24 cellular contexts compared by ENCODE assay signal in the genomic region with DNA sequence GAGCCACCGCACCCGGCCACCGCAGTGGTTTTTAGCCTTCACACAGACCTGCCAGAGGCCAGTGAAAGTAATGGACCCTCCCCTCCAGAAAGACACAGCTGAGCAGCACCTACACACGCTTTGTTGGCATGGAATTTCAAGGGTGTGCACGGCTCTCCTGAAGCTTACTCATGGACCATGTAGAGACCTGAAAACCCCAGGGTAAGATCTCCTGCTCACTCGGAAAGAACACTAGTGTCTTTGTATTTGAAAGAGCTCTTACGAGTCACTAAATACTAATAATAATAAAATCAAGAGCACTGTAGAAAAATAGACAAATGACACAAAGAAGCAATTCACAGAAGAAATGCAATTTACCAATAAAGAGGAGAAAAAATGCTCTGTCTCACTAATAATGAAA. TPM values are rescaled to one million over a fixed set of nuclear protein-coding genes. Genes with fewer than 3 reads are reported as not detected.
DNase-seq lines count a peak whose midpoint lies in the region; ATAC-seq lines count a peak whose summit lies in the region.
"Had no signal": no experiment of that assay in that cellular context is flagged by ENCODE, and none has a peak within 500 bp of the region (broad histone marks: within the 10 kb centered on the region; RNA-seq: fewer than 3 reads in every experiment).

No MANE protein-coding gene starts in this region.

- peak overlapping the region; percentile 11 for H3K27ac Mint-ChIP-seq in activated CD4-positive, alpha-beta memory T cell treated with anti-CD3 and anti-CD28 coated beads for 36 hours
- H3K27ac Mint-ChIP-seq in activated CD4-positive, alpha-beta memory T cell treated with anti-CD3 and anti-CD28 coated beads, Interleukin-2, amount 10 ng/mL, durations not matched to agents 7 days and 5 days, result no peak overlapping the region
- peak overlapping the region; percentile 55 for H3K27ac Mint-ChIP-seq in activated T-helper 2 cell treated with anti-CD3 and anti-CD28 coated beads, Interferon-gamma antibody, Interleukin-2, Interleukin-4, amounts not matched to agents 10 μg/mL and 5 μg/mL and 100 μg/mL, durations not matched to agents 14 hours and 24 hours and 36 hours
- H3K27ac Mint-ChIP-seq in immature natural killer cell, result peak overlapping the region in 4 of 6 donors; percentile 90 to 95 (median 94)
- H3K27ac Mint-ChIP-seq in stimulated activated naive CD8-positive, alpha-beta T cell treated with anti-CD3 and anti-CD28 coated beads, Interleukin-15, amount 100 ng/mL, for 72 hours, result peak overlapping the region; percentile 67 to 89
- H3K27ac Mint-ChIP-seq: nephron progenitor cell had no signal

- H3K4me3 Mint-ChIP-seq in activated CD4-positive, alpha-beta memory T cell treated with anti-CD3 and anti-CD28 coated beads for 36 hours, result no peak overlapping the region
- H3K4me3 Mint-ChIP-seq in activated CD4-positive, alpha-beta memory T cell treated with anti-CD3 and anti-CD28 coated beads, Interleukin-2, amount 10 ng/mL, durations not matched to agents 7 days and 5 days, result no peak overlapping the region
- no peak overlapping the region for H3K4me3 Mint-ChIP-seq in activated T-helper 2 cell treated with anti-CD3 and anti-CD28 coated beads, Interferon-gamma antibody, Interleukin-2, Interleukin-4, amounts not matched to agents 10 μg/mL and 5 μg/mL and 100 μg/mL, durations not matched to agents 14 hours and 24 hours and 36 hours (ENCODE audit: low read depth)
- peak overlapping the region in 1 of 5 donors; percentile 49 for H3K4me3 Mint-ChIP-seq in immature natural killer cell
- H3K4me3 Mint-ChIP-seq in stimulated activated naive CD8-positive, alpha-beta T cell treated with anti-CD3 and anti-CD28 coated beads, Interleukin-15, amount 100 ng/mL, for 72 hours, result no peak overlapping the region
- H3K4me3 Mint-ChIP-seq: activated naive CD8-positive, alpha-beta T cell; nephron progenitor cell had no signal

- POLR2A ChIA-PET in activated CD4-positive, alpha-beta memory T cell treated with anti-CD3 and anti-CD28 coated beads for 36 hours (lab: Charles Lee), result no interaction called here
- POLR2A ChIA-PET in activated CD4-positive, alpha-beta memory T cell treated with anti-CD3 and anti-CD28 coated beads, Interleukin-2, amount 10 ng/mL, durations not matched to agents 7 days and 5 days (lab: Charles Lee), result interaction anchor here (0.6 kb wide), 1 partner anchor 1166 kb away, joined by 4 read pairs; no protein-coding TSS in a partner anchor

- no peaks in the 10 kb centered on the region for H3K9me3 Mint-ChIP-seq in activated CD4-positive, alpha-beta memory T cell treated with anti-CD3 and anti-CD28 coated beads for 36 hours
- no peaks in the 10 kb centered on the region for H3K9me3 Mint-ChIP-seq in activated CD4-positive, alpha-beta memory T cell treated with anti-CD3 and anti-CD28 coated beads, Interleukin-2, amount 10 ng/mL, durations not matched to agents 7 days and 5 days
- no peaks in the 10 kb centered on the region for H3K9me3 Mint-ChIP-seq in activated T-helper 2 cell treated with anti-CD3 and anti-CD28 coated beads, Interferon-gamma antibody, Interleukin-2, Interleukin-4, amounts not matched to agents 10 μg/mL and 5 μg/mL and 100 μg/mL, durations not matched to agents 14 hours and 24 hours and 36 hours
- H3K9me3 Mint-ChIP-seq in immature natural killer cell, result no peaks in the 10 kb centered on the region
- H3K9me3 Mint-ChIP-seq in stimulated activated naive CD8-positive, alpha-beta T cell treated with anti-CD3 and anti-CD28 coated beads, Interleukin-15, amount 100 ng/mL, for 72 hours, result no peaks in the 10 kb centered on the region
- H3K9me3 Mint-ChIP-seq: nephron progenitor cell had no signal

- H3K27me3 Mint-ChIP-seq in activated CD4-positive, alpha-beta memory T cell treated with anti-CD3 and anti-CD28 coated beads for 36 hours, result no peaks in the 10 kb centered on the region
- no peaks in the 10 kb centered on the region for H3K27me3 Mint-ChIP-seq in activated CD4-positive, alpha-beta memory T cell treated with anti-CD3 and anti-CD28 coated beads, Interleukin-2, amount 10 ng/mL, durations not matched to agents 7 days and 5 days
- H3K27me3 Mint-ChIP-seq in activated T-helper 2 cell treated with anti-CD3 and anti-CD28 coated beads, Interferon-gamma antibody, Interleukin-2, Interleukin-4, amounts not matched to agents 10 μg/mL and 5 μg/mL and 100 μg/mL, durations not matched to agents 14 hours and 24 hours and 36 hours (ENCODE audit: low read depth), result no peaks in the 10 kb centered on the region
- H3K27me3 Mint-ChIP-seq in immature natural killer cell (ENCODE audit: low read depth in 3 of 3), result peaks cover 3 to 15% (median 4%) of the 10 kb centered on the region in 3 donors
- H3K27me3 Mint-ChIP-seq in stimulated activated naive CD8-positive, alpha-beta T cell treated with anti-CD3 and anti-CD28 coated beads, Interleukin-15, amount 100 ng/mL, for 72 hours, result peaks cover 12% of the 10 kb centered on the region
- H3K27me3 Mint-ChIP-seq: activated naive CD8-positive, alpha-beta T cell had no signal

- no peaks in the 10 kb centered on the region for H3K36me3 Mint-ChIP-seq in activated CD4-positive, alpha-beta memory T cell treated with anti-CD3 and anti-CD28 coated beads for 36 hours
- no peaks in the 10 kb centered on the region for H3K36me3 Mint-ChIP-seq in activated CD4-positive, alpha-beta memory T cell treated with anti-CD3 and anti-CD28 coated beads, Interleukin-2, amount 10 ng/mL, durations not matched to agents 7 days and 5 days (ENCODE audit: low read depth)
- no peaks in the 10 kb centered on the region for H3K36me3 Mint-ChIP-seq in activated T-helper 2 cell treated with anti-CD3 and anti-CD28 coated beads, Interferon-gamma antibody, Interleukin-2, Interleukin-4, amounts not matched to agents 10 μg/mL and 5 μg/mL and 100 μg/mL, durations not matched to agents 14 hours and 24 hours and 36 hours (ENCODE audit: low read depth)
- no peaks in the 10 kb centered on the region for H3K36me3 Mint-ChIP-seq in immature natural killer cell
- H3K36me3 Mint-ChIP-seq: activated naive CD8-positive, alpha-beta T cell had no signal

- no peak for DNase-seq in activated CD4-positive, alpha-beta memory T cell treated with anti-CD3 and anti-CD28 coated beads for 36 hours
- DNase-seq in activated CD4-positive, alpha-beta memory T cell treated with anti-CD3 and anti-CD28 coated beads, Interleukin-2, amount 10 ng/mL, durations not matched to agents 7 days and 5 days, result no peak
- DNase-seq in activated T-helper 2 cell treated with anti-CD3 and anti-CD28 coated beads, Interferon-gamma antibody, Interleukin-2, Interleukin-4, amounts not matched to agents 10 μg/mL and 5 μg/mL and 100 μg/mL, durations not matched to agents 14 hours and 24 hours and 36 hours (ENCODE audit: low spot score), result no peak
- DNase-seq in immature natural killer cell (no peak), midbrain (lab: John Stamatoyannopoulos, UW) (no peak), HuH-7 (ENCODE audit: low spot score) (no peak), Ammon's horn (ENCODE audit: low spot score) (no peak)
- no peak for DNase-seq in stimulated activated naive CD8-positive, alpha-beta T cell treated with anti-CD3 and anti-CD28 coated beads, Interleukin-15, amount 100 ng/mL, for 72 hours
- DNase-seq: 8988T; activated CD4-positive, alpha-beta T cell treated with anti-CD3 and anti-CD28 coated beads for 48 hours; caudate nucleus; DMS153; H7; islet precursor cell; mucosa of descending colon; NCI-H1092; NCI-H187; NCI-H2171 treated with DMSO at 0.1 percent for 48 hours; NCI-H524 treated with DMSO at 0.1 percent for 48 hours; nephron progenitor cell; pancreas; Right ventricle myocardium superior; uterus had no signal

- CTCF ChIA-PET in activated CD4-positive, alpha-beta memory T cell treated with anti-CD3 and anti-CD28 coated beads for 36 hours (lab: Charles Lee), result interaction anchor here (2.7 to 2.8 kb wide), 2 partner anchors 21 to 34 kb away, joined by 19 to 25 read pairs; partner anchors contain the start of gene SLC43A2
- CTCF ChIA-PET in activated CD4-positive, alpha-beta memory T cell treated with anti-CD3 and anti-CD28 coated beads, Interleukin-2, amount 10 ng/mL, durations not matched to agents 7 days and 5 days (lab: Charles Lee), result interaction anchor here (1.5 kb wide), 1 partner anchor 19 kb away, joined by 5 read pairs; no protein-coding TSS in a partner anchor

- intact Hi-C loops in activated CD4-positive, alpha-beta memory T cell treated with anti-CD3 and anti-CD28 coated beads for 36 hours (cut with micrococcal nuclease), result no loop called here
- intact Hi-C loops in activated T-helper 2 cell treated with anti-CD3 and anti-CD28 coated beads, Interferon-gamma antibody, Interleukin-2, Interleukin-4, amounts not matched to agents 10 μg/mL and 5 μg/mL and 100 μg/mL, durations not matched to agents 14 hours and 24 hours and 36 hours (cut with micrococcal nuclease), result no loop called here

- H3K4me1 Mint-ChIP-seq in activated CD4-positive, alpha-beta memory T cell treated with anti-CD3 and anti-CD28 coated beads for 36 hours (ENCODE audit: low read depth), result peaks cover 28% of the 10 kb centered on the region
- H3K4me1 Mint-ChIP-seq in activated CD4-positive, alpha-beta memory T cell treated with anti-CD3 and anti-CD28 coated beads, Interleukin-2, amount 10 ng/mL, durations not matched to agents 7 days and 5 days, result peaks cover 11% of the 10 kb centered on the region
- peaks cover 30% of the 10 kb centered on the region for H3K4me1 Mint-ChIP-seq in activated T-helper 2 cell treated with anti-CD3 and anti-CD28 coated beads, Interferon-gamma antibody, Interleukin-2, Interleukin-4, amounts not matched to agents 10 μg/mL and 5 μg/mL and 100 μg/mL, durations not matched to agents 14 hours and 24 hours and 36 hours (ENCODE audit: low read depth)
- peaks cover 20 to 22% of the 10 kb centered on the region in 2 donors for H3K4me1 Mint-ChIP-seq in immature natural killer cell
- peaks cover 46% of the 10 kb centered on the region for H3K4me1 Mint-ChIP-seq in stimulated activated naive CD8-positive, alpha-beta T cell treated with anti-CD3 and anti-CD28 coated beads, Interleukin-15, amount 100 ng/mL, for 72 hours

- no peak for ATAC-seq in stimulated activated naive CD8-positive, alpha-beta T cell treated with anti-CD3 and anti-CD28 coated beads, Interleukin-15, amount 100 ng/mL, for 72 hours
- ATAC-seq: mucosa of descending colon, pancreas had no signal

RNA-seq across cellular contexts. Expression of gene SLC43A2, which starts 20.0 kb away (rescaled TPM):
- total RNA-seq in activated CD4-positive, alpha-beta memory T cell treated with anti-CD3 and anti-CD28 coated beads for 36 hours, result 1 to 10 TPM; 2.0 to 2.2 TPM
- under 1 TPM; 0.73 to 0.85 TPM for total RNA-seq in activated CD4-positive, alpha-beta memory T cell treated with anti-CD3 and anti-CD28 coated beads, Interleukin-2, amount 10 ng/mL, durations not matched to agents 7 days and 5 days
- total RNA-seq in activated T-helper 2 cell treated with anti-CD3 and anti-CD28 coated beads, Interferon-gamma antibody, Interleukin-2, Interleukin-4, amounts not matched to agents 10 μg/mL and 5 μg/mL and 100 μg/mL, durations not matched to agents 14 hours and 24 hours and 36 hours, result 2.3 and 2.4 TPM in 2 replicates
- polyA plus RNA-seq in immature natural killer cell, result 1 to 10 TPM; 3.6 to 8.3 (median 4.5) TPM

RNA-seq across cellular contexts. Expression of gene SCARF1, which starts 36.9 kb away (rescaled TPM):
- total RNA-seq in activated CD4-positive, alpha-beta memory T cell treated with anti-CD3 and anti-CD28 coated beads for 36 hours, result 1 to 10 TPM; 2.7 to 3.2 TPM
- total RNA-seq in activated CD4-positive, alpha-beta memory T cell treated with anti-CD3 and anti-CD28 coated beads, Interleukin-2, amount 10 ng/mL, durations not matched to agents 7 days and 5 days, result 1 to 10 TPM; 2.8 to 3.2 TPM
- 3.3 and 3.4 TPM in 2 replicates for total RNA-seq in activated T-helper 2 cell treated with anti-CD3 and anti-CD28 coated beads, Interferon-gamma antibody, Interleukin-2, Interleukin-4, amounts not matched to agents 10 μg/mL and 5 μg/mL and 100 μg/mL, durations not matched to agents 14 hours and 24 hours and 36 hours
- under 1 TPM; 0.12 to 0.95 (median 0.64) TPM for polyA plus RNA-seq in immature natural killer cell

RNA-seq across cellular contexts. Expression of gene RILP, which starts 41.0 kb away (rescaled TPM):
- 1 to 10 TPM; 5.8 to 6.2 TPM for total RNA-seq in activated CD4-positive, alpha-beta memory T cell treated with anti-CD3 and anti-CD28 coated beads for 36 hours
- 1 to 10 TPM; 7.5 to 8.7 TPM for total RNA-seq in activated CD4-positive, alpha-beta memory T cell treated with anti-CD3 and anti-CD28 coated beads, Interleukin-2, amount 10 ng/mL, durations not matched to agents 7 days and 5 days
- total RNA-seq in activated T-helper 2 cell treated with anti-CD3 and anti-CD28 coated beads, Interferon-gamma antibody, Interleukin-2, Interleukin-4, amounts not matched to agents 10 μg/mL and 5 μg/mL and 100 μg/mL, durations not matched to agents 14 hours and 24 hours and 36 hours, result 8.2 and 8.9 TPM in 2 replicates
- 10 to 100 TPM in 1 of 3 donors, 1 to 10 TPM in 2; 5.0 to 12.7 (median 9.2) TPM for polyA plus RNA-seq in immature natural killer cell

RNA-seq across cellular contexts. Expression of gene PITPNA, which starts 46.1 kb away (rescaled TPM):
- total RNA-seq in activated CD4-positive, alpha-beta memory T cell treated with anti-CD3 and anti-CD28 coated beads for 36 hours, result 10 to 100 TPM; 42.6 to 43.3 TPM
- total RNA-seq in activated CD4-positive, alpha-beta memory T cell treated with anti-CD3 and anti-CD28 coated beads, Interleukin-2, amount 10 ng/mL, durations not matched to agents 7 days and 5 days, result 10 to 100 TPM; 46.4 to 47.8 TPM
- 70.8 and 71.6 TPM in 2 replicates for total RNA-seq in activated T-helper 2 cell treated with anti-CD3 and anti-CD28 coated beads, Interferon-gamma antibody, Interleukin-2, Interleukin-4, amounts not matched to agents 10 μg/mL and 5 μg/mL and 100 μg/mL, durations not matched to agents 14 hours and 24 hours and 36 hours
- polyA plus RNA-seq in immature natural killer cell, result 10 to 100 TPM; 33.6 to 41.5 (median 37.6) TPM
